In the genomic region with DNA sequence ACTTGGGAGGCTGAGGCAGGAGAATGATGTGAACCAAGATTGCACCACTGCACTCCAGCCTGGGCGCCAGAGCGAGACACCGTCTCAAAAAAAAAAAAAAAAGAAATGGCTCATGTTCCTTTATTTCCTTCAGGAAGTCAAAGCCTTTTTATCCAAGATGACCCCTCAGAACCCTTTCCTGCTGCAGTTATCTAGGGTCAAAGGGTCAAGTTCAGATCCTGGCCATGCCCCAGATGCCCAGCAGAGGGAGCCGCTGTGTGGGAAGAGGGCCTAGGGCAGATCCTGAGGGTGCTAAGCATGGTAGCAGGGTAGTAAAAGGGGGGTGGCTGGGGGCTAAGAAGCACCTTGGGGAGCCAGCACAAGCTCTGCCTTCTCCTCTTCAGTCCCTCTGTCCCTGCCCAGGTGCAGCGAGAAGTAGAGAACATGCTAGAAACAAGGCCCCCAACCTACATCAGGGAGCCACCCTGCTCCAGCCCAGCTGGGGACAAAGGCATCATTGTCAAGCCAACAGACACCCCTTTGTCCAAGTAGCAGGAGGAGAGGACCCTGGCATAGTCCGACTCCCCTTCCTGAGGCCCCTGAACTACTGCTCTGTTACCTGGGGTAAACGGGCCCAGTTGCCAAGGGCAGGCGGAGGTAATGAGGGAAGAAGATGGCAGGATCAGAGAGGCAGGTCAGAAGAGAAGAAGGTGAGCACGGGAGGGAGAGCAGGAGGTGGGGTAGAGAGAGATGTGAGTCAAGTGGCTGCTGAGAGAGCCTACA, we compare ENCODE assay signal across 8 cellular contexts. TPM values are rescaled to one million over a fixed set of nuclear protein-coding genes. Genes with fewer than 3 reads are reported as not detected.
DNase-seq lines count a peak whose midpoint lies in the region; ATAC-seq, FAIRE-seq and TF ChIP-seq lines count a peak whose summit lies in the region.

No MANE protein-coding gene starts in this region.

- CTCF ChIA-PET in T-cell (lab: Charles Lee): interaction anchor here (0.6 to 3.5 kb wide), 9 partner anchors 11 to 85 kb away, joined by 3 to 20 read pairs (median 5); a partner anchor contains a TSS
- CTCF ChIA-PET in GM12878 (lab: Yijun Ruan, JAX): interaction anchor here (0.9 to 9.5 kb wide), 28 partner anchors 8 to 90 kb away, joined by 3 to 116 read pairs (median 6); a partner anchor contains a TSS

- H3K27ac Mint-ChIP-seq in T-cell (no peak overlapping the region), immature natural killer cell (no peak overlapping the region)

- ATAC-seq in HG03175 (IDR thresholded peaks at IDR 0.05; ENCODE audit: unreplicated experiment): peak; percentile 55
- ATAC-seq in T-cell (replicated peaks in 1 of 4): peak; percentile 39 to 75 (median 62)
- peak; percentile 81 for ATAC-seq in GM12878
- ATAC-seq in GM21360 (IDR thresholded peaks at IDR 0.05; ENCODE audit: unreplicated experiment): no peak
- no peak for ATAC-seq in HG03108 (IDR thresholded peaks at IDR 0.05; ENCODE audit: unreplicated experiment)

- H3K4me2 ChIP-seq in GM12878 (ENCODE audit: control insufficient read depth, insufficient read depth): no peak overlapping the region

- peaks cover 0 to 4% of the 10 kb centered on the region in 2 experiments for H3K27me3 ChIP-seq in GM12878 (replicated peaks in 1 of 2; ENCODE audit: control insufficient read depth in 2 of 2, insufficient read depth in 2 of 2, low read length in 1 of 2)

- no peaks in the 10 kb centered on the region for H3K9me3 ChIP-seq in GM12878 (replicated peaks; ENCODE audit: control insufficient read depth, insufficient read depth, low read length)

- no peaks in the 10 kb centered on the region for H3K4me1 ChIP-seq in GM12878 (ENCODE audit: control insufficient read depth, insufficient read depth, low read length)

- in situ Hi-C loops in GM12878 (cut with MboI): no loop called here

- peak; percentile 74 to 94 (median 91) for TF ChIP-seq CTCF in GM12878 (IDR thresholded peaks at IDR 0.05 in 2 of 3, conservative IDR thresholded peaks at IDR 0.05 in 1 of 3; ENCODE audit: control insufficient read depth in 2 of 3, extremely low read depth in 1 of 3, insufficient read depth in 1 of 3, low read depth in 3 of 3, low read length in 3 of 3)

- POLR2A ChIA-PET in T-cell (lab: Charles Lee): interaction anchor here (0.6 to 0.7 kb wide), 4 partner anchors 31 to 798 kb away, joined by 3 to 4 read pairs (median 4); a partner anchor contains a TSS
- POLR2A ChIA-PET in GM12878 (lab: Charles Lee): interaction anchor here (0.6 to 3.0 kb wide), 3 partner anchors 19 to 65 kb away, joined by 5 to 10 read pairs (median 6); a partner anchor contains a TSS

- TF ChIP-seq POLR2A in GM12878 (IDR thresholded peaks at IDR 0.05; ENCODE audit: low read depth, low read length): no peak

- H3K27me3 Mint-ChIP-seq in T-cell (peaks cover 6% of the 10 kb centered on the region in 2 donors), immature natural killer cell (ENCODE audit: low read depth in 3 of 3) (peaks cover 2 to 11% (median 6%) of the 10 kb centered on the region in 3 donors)

- H3K4me3 Mint-ChIP-seq in T-cell: no peak overlapping the region
- H3K4me3 Mint-ChIP-seq in immature natural killer cell: no peak overlapping the region

- SMC1A ChIA-PET in GM12878 (lab: Charles Lee; ENCODE audit: uncharacterized antibody, unreplicated experiment): interaction anchor here (0.9 to 2.7 kb wide), 11 partner anchors 10 to 85 kb away, joined by 3 to 17 read pairs (median 5); a partner anchor contains a TSS

- no peak for TF ChIP-seq EP300 in GM12878 (IDR thresholded peaks at IDR 0.05; ENCODE audit: borderline replicate concordance in 1 of 2, control insufficient read depth in 1 of 2, low read depth in 2 of 2, low read length in 2 of 2)

- BruUV-seq in GM12878 (replicated peaks; lab: Mats Ljungman, UMichigan): no TSS peak

- H3K9me3 Mint-ChIP-seq in T-cell (no peaks in the 10 kb centered on the region), immature natural killer cell (no peaks in the 10 kb centered on the region)

- no peak overlapping the region for H3K4me3 ChIP-seq in GM12878

- no peaks in the 10 kb centered on the region for H3K36me3 ChIP-seq in GM12878 (ENCODE audit: control insufficient read depth in 2 of 2, insufficient read depth in 2 of 2, low read length in 1 of 2)

- H3K27ac ChIP-seq in GM12878 (ENCODE audit: control insufficient read depth, insufficient read depth): no peak overlapping the region

- TF ChIP-seq RAD21 in GM12878 (IDR thresholded peaks at IDR 0.05; ENCODE audit: insufficient read depth, low read depth, low read length): peak; percentile 86

- peak; percentile 61 for DNase-seq in GM03348 (ENCODE audit: low spot score)
- DNase-seq in T-cell: peak in 27 of 34 experiments; percentile 10 to 60 (median 33)
- no peak for DNase-seq in GM12878 (ENCODE audit: low read depth, low spot score)
- DNase-seq in immature natural killer cell: peak; percentile 53 to 61 (median 58)
- peak; percentile 68 to 72 for DNase-seq in stimulated activated CD4-positive, alpha-beta T cell treated with anti-CD3 and anti-CD28 coated beads, Interleukin-2, amount 100 ng/mL, for 24 hours

- intact Hi-C loops in GM12878 (cut with micrococcal nuclease; ENCODE audit: unreplicated experiment): loop anchor here (1.0 to 2.0 kb wide), 2 partner anchors 66 to 74 kb away; no protein-coding TSS in a partner anchor

- H2AFZ ChIP-seq in GM12878 (ENCODE audit: control insufficient read depth, low read depth, low read length): no peak overlapping the region

- WGBS in GM12878 (ENCODE audit: insufficient coverage, insufficient replicate concordance, low lambda C conversion rate, missing lambda C conversion rate): 28% methylated on average over 6 of the region's 9 CpGs

- H3K36me3 Mint-ChIP-seq in T-cell (no peaks in the 10 kb centered on the region), immature natural killer cell (no peaks in the 10 kb centered on the region)

- peaks cover 5% of the 10 kb centered on the region in 3 donors for H3K4me1 Mint-ChIP-seq in T-cell
- peaks cover 12 to 16% of the 10 kb centered on the region in 2 donors for H3K4me1 Mint-ChIP-seq in immature natural killer cell

- no peak overlapping the region for H3K9ac ChIP-seq in GM12878 (ENCODE audit: control insufficient read depth, insufficient read depth, low read length)

- RAD21 ChIA-PET in GM12878 (lab: Charles Lee; ENCODE audit: unreplicated experiment): interaction anchor here (1.0 to 3.1 kb wide), 7 partner anchors 14 to 85 kb away, joined by 3 to 14 read pairs (median 5); a partner anchor contains a TSS

- H4K20me1 ChIP-seq in GM12878 (ENCODE audit: control insufficient read depth, insufficient read depth): no peaks in the 10 kb centered on the region

- no peak for FAIRE-seq in GM12878 (lab: Jason Lieb, UNC)

- no peaks in the 10 kb centered on the region for H3K79me2 ChIP-seq in GM12878 (ENCODE audit: control insufficient read depth, insufficient read depth, low read length)

RNA-seq across cellular contexts. Expression of a gene that starts 6.5 kb away (rescaled TPM):
- total RNA-seq in T-cell (1 to 10 TPM in 2 of 5 donors, under 1 TPM in 3; 0.58 to 1.5 (median 0.95) TPM), GM12878 (2014; rRNA removed) (not detected in 2 replicates), GM12878 (2014; rRNA removed; fragmentation: Illumina TruSeq; extraction: Trizol) (not detected in 2 replicates), GM12878 (2021) (0.28 TPM in 1 of 2 replicates, not detected in the other)
- not detected in 2 replicates for total RNA-seq in GM12878 (2013; cell fraction: nucleolus; rRNA removed)
- not detected for polyA plus RNA-seq in GM12878 (2011; ENCODE audit: low read depth)
- polyA plus RNA-seq in GM12878 (2011; rRNA removed) (not detected in 2 replicates), GM12878 (2014; fragmentation: Illumina TruSeq; extraction: Trizol) (not detected in 2 replicates), GM12878 (2014; fragmentation: Nextera tagmentation; extraction: Ambion mirVana) (not detected), GM12878 (2014; rRNA removed) (0.06 TPM in 1 of 2 replicates, not detected in the other), GM12878 (2016; fragmentation: Nextera tagmentation; extraction: Ambion mirVana) (not detected), immature natural killer cell (1 to 10 TPM; 1.6 to 3.6 (median 2.0) TPM)
- not detected in 2 replicates for polyA plus RNA-seq in GM12878 (2011; cell fraction: cytosol; rRNA removed)
- 0.10 TPM in 1 of 2 replicates, not detected in the other for polyA plus RNA-seq in GM12878 (2011; cell fraction: nucleus; rRNA removed)
- polyA plus RNA-seq in GM12878 (2012): not detected in 2 replicates
- polyA minus RNA-seq in GM12878 (2011; rRNA and poly(A)+ RNA removed): not detected in 2 replicates
- polyA minus RNA-seq in GM12878 (2011; cell fraction: cytosol; rRNA and poly(A)+ RNA removed): not detected in 2 replicates
- not detected in 2 replicates for polyA minus RNA-seq in GM12878 (2011; cell fraction: nucleus; rRNA and poly(A)+ RNA removed)

RNA-seq across cellular contexts. Expression of a gene that starts 13.8 kb away (rescaled TPM):
- total RNA-seq in T-cell: 1,000 to 10,000 TPM; 1,133 to 1,642 (median 1,239) TPM
- total RNA-seq in GM12878 (2013; cell fraction: nucleolus; rRNA removed): 242 and 281 TPM in 2 replicates
- total RNA-seq in GM12878 (2014; rRNA removed): 630 and 696 TPM in 2 replicates
- 1,089 and 1,177 TPM in 2 replicates for total RNA-seq in GM12878 (2014; rRNA removed; fragmentation: Illumina TruSeq; extraction: Trizol)
- total RNA-seq in GM12878 (2021): 1,668 and 1,698 TPM in 2 replicates
- polyA plus RNA-seq in GM12878 (2011; ENCODE audit: low read depth): 1,313 TPM
- 821 and 1,080 TPM in 2 replicates for polyA plus RNA-seq in GM12878 (2011; rRNA removed)
- 826 and 856 TPM in 2 replicates for polyA plus RNA-seq in GM12878 (2011; cell fraction: cytosol; rRNA removed)
- 640 and 747 TPM in 2 replicates for polyA plus RNA-seq in GM12878 (2011; cell fraction: nucleus; rRNA removed)
- polyA plus RNA-seq in GM12878 (2012): 1,660 and 1,721 TPM in 2 replicates
- 2,342 and 3,224 TPM in 2 replicates for polyA plus RNA-seq in GM12878 (2014; fragmentation: Illumina TruSeq; extraction: Trizol)
- 1,000 to 10,000 TPM; 1,456 to 1,756 TPM for polyA plus RNA-seq in GM12878 (2014; fragmentation: Nextera tagmentation; extraction: Ambion mirVana)
- 1,665 and 1,714 TPM in 2 replicates for polyA plus RNA-seq in GM12878 (2014; rRNA removed)
- 1,000 to 10,000 TPM; 1,346 to 1,358 TPM for polyA plus RNA-seq in GM12878 (2016; fragmentation: Nextera tagmentation; extraction: Ambion mirVana)
- polyA minus RNA-seq in GM12878 (2011; rRNA and poly(A)+ RNA removed): 944 and 1,039 TPM in 2 replicates
- 432 and 534 TPM in 2 replicates for polyA minus RNA-seq in GM12878 (2011; cell fraction: cytosol; rRNA and poly(A)+ RNA removed)
- 265 and 336 TPM in 2 replicates for polyA minus RNA-seq in GM12878 (2011; cell fraction: nucleus; rRNA and poly(A)+ RNA removed)
- polyA plus RNA-seq in immature natural killer cell: 100 to 1,000 TPM; 512 to 669 (median 601) TPM

RNA-seq across cellular contexts. Expression of a gene that starts 14.4 kb away (rescaled TPM):
- total RNA-seq in T-cell (10 to 100 TPM; 43.8 to 54.5 (median 47.1) TPM), GM12878 (2014; rRNA removed) (74.4 and 81.4 TPM in 2 replicates), GM12878 (2014; rRNA removed; fragmentation: Illumina TruSeq; extraction: Trizol) (74.6 and 76.1 TPM in 2 replicates), GM12878 (2021) (138 TPM in 2 replicates)
- 99.3 and 101 TPM in 2 replicates for total RNA-seq in GM12878 (2013; cell fraction: nucleolus; rRNA removed)
- polyA plus RNA-seq in GM12878 (2011; ENCODE audit: low read depth): 23.8 TPM
- polyA plus RNA-seq in GM12878 (2011; rRNA removed) (85.5 and 119 TPM in 2 replicates), GM12878 (2014; fragmentation: Illumina TruSeq; extraction: Trizol) (74.6 and 89.6 TPM in 2 replicates), GM12878 (2014; fragmentation: Nextera tagmentation; extraction: Ambion mirVana) (10 to 100 TPM; 66.9 to 67.1 TPM), GM12878 (2014; rRNA removed) (45.1 and 46.7 TPM in 2 replicates), GM12878 (2016; fragmentation: Nextera tagmentation; extraction: Ambion mirVana) (10 to 100 TPM; 85.8 to 87.6 TPM), immature natural killer cell (10 to 100 TPM in 2 of 3 donors, 1 to 10 TPM in 1; 5.9 to 23.6 (median 11.5) TPM)
- 29.4 and 40.7 TPM in 2 replicates for polyA plus RNA-seq in GM12878 (2011; cell fraction: cytosol; rRNA removed)
- polyA plus RNA-seq in GM12878 (2011; cell fraction: nucleus; rRNA removed): 22.0 and 25.4 TPM in 2 replicates
- 32.7 and 34.1 TPM in 2 replicates for polyA plus RNA-seq in GM12878 (2012)
- polyA minus RNA-seq in GM12878 (2011; rRNA and poly(A)+ RNA removed): 93.0 and 139 TPM in 2 replicates
- polyA minus RNA-seq in GM12878 (2011; cell fraction: cytosol; rRNA and poly(A)+ RNA removed): 37.2 and 41.1 TPM in 2 replicates
- 15.1 and 24.0 TPM in 2 replicates for polyA minus RNA-seq in GM12878 (2011; cell fraction: nucleus; rRNA and poly(A)+ RNA removed)

RNA-seq across cellular contexts. Expression of a gene that starts 30.6 kb away (rescaled TPM):
- total RNA-seq in T-cell (10 to 100 TPM; 60.4 to 81.3 (median 74.8) TPM), GM12878 (2014; rRNA removed) (112 and 131 TPM in 2 replicates), GM12878 (2014; rRNA removed; fragmentation: Illumina TruSeq; extraction: Trizol) (128 and 130 TPM in 2 replicates), GM12878 (2021) (120 and 135 TPM in 2 replicates)
- total RNA-seq in GM12878 (2013; cell fraction: nucleolus; rRNA removed): 36.9 and 40.6 TPM in 2 replicates
- 388 TPM for polyA plus RNA-seq in GM12878 (2011; ENCODE audit: low read depth)
- polyA plus RNA-seq in GM12878 (2011; rRNA removed) (263 and 302 TPM in 2 replicates), GM12878 (2014; fragmentation: Illumina TruSeq; extraction: Trizol) (177 and 205 TPM in 2 replicates), GM12878 (2014; fragmentation: Nextera tagmentation; extraction: Ambion mirVana) (100 to 1,000 TPM; 260 to 378 TPM), GM12878 (2014; rRNA removed) (123 and 129 TPM in 2 replicates), GM12878 (2016; fragmentation: Nextera tagmentation; extraction: Ambion mirVana) (100 to 1,000 TPM; 192 to 209 TPM), immature natural killer cell (100 to 1,000 TPM; 202 to 341 (median 202) TPM)
- polyA plus RNA-seq in GM12878 (2011; cell fraction: cytosol; rRNA removed): 160 and 175 TPM in 2 replicates
- polyA plus RNA-seq in GM12878 (2011; cell fraction: nucleus; rRNA removed): 84.2 and 90.6 TPM in 2 replicates
- polyA plus RNA-seq in GM12878 (2012): 175 and 272 TPM in 2 replicates
- polyA minus RNA-seq in GM12878 (2011; rRNA and poly(A)+ RNA removed): 116 and 125 TPM in 2 replicates
- polyA minus RNA-seq in GM12878 (2011; cell fraction: cytosol; rRNA and poly(A)+ RNA removed): 76.0 and 85.0 TPM in 2 replicates
- polyA minus RNA-seq in GM12878 (2011; cell fraction: nucleus; rRNA and poly(A)+ RNA removed): 17.7 and 20.6 TPM in 2 replicates

Comparison
In these comparisons a context has a peak if more than half of its experiments do, and no peak if none do; other contexts are left out.
1. ATAC-seq: peak in HG03175 (single experiment), T-cell (4 of 4) and GM12878 (single experiment); none in GM21360 (single experiment) and HG03108 (single experiment).